In the genomic region with DNA sequence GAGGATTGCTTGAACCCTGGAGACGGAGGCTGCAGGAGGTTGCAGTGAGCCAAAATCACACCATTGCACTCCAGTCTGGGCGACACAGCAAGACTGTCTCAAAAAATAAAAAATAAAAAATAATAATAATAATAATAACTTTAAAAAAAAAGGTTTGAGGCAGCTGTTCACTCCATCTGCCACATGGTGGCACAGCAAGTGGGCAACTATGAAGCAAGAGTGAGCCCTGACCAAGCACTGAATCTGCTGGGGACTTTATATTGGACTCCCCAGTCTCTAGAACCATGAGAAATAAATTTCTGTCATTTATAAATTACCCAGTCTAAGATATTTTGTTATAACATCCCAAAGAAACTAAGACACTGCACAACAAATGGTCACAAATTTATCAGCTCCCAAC, we compare ENCODE assay signal across 11 cellular contexts. TPM values are rescaled to one million over a fixed set of nuclear protein-coding genes. Genes with fewer than 3 reads are reported as not detected.
A peak's percentile ranks its signal among the peaks of the same experiment; 100 is the strongest.
DNase-seq lines count a peak whose midpoint lies in the region; ATAC-seq and TF ChIP-seq lines count a peak whose summit lies in the region.
"Had no signal": no experiment of that assay in that cellular context is flagged by ENCODE, and none has a peak within 500 bp of the region (broad histone marks: within the 10 kb centered on the region; RNA-seq: fewer than 3 reads in every experiment).

No MANE protein-coding gene starts in this region.

- no peaks in the 10 kb centered on the region for H3K4me1 ChIP-seq in heart left ventricle
- H3K4me1 ChIP-seq in transverse colon, result no peaks in the 10 kb centered on the region
- H3K4me1 ChIP-seq in MM.1S (ENCODE audit: low read length), result no peaks in the 10 kb centered on the region
- H3K4me1 ChIP-seq: gastroesophageal sphincter had no signal

- TF ChIP-seq POLR2A in heart left ventricle (IDR thresholded peaks at IDR 0.05) (no peak), transverse colon (IDR thresholded peaks at IDR 0.05) (no peak)

- no peak for TF ChIP-seq EP300 in transverse colon (IDR thresholded peaks at IDR 0.05; ENCODE audit: low read depth)

- H3K36me3 ChIP-seq in heart left ventricle (peaks cover 0 to 8% (median 0%) of the 10 kb centered on the region in 9 donors), transverse colon (no peaks in the 10 kb centered on the region), MM.1S (replicated peaks; ENCODE audit: insufficient read depth, low read length) (no peaks in the 10 kb centered on the region)

- H3K27ac ChIP-seq in heart left ventricle (no peak overlapping the region), transverse colon (no peak overlapping the region), MM.1S (ENCODE audit: low read length) (no peak overlapping the region)
- H3K27ac ChIP-seq: gastroesophageal sphincter had no signal

- no peak overlapping the region for H3K9ac ChIP-seq in MM.1S (ENCODE audit: low read length)

- H3K9me3 ChIP-seq in heart left ventricle (no peaks in the 10 kb centered on the region), transverse colon (no peaks in the 10 kb centered on the region), MM.1S (replicated peaks; ENCODE audit: insufficient read depth, low read length) (no peaks in the 10 kb centered on the region)
- H3K9me3 ChIP-seq: gastroesophageal sphincter had no signal

- intact Hi-C loops in heart left ventricle (cut with DNase I), result no loop called here
- intact Hi-C loops in Right ventricle myocardium inferior (cut with DNase I), result no loop called here
- intact Hi-C loops in transverse colon (cut with DNase I; ENCODE audit: low total_unique reads), result no loop called here

- peak in 9 of 12 donors; percentile 15 to 45 (median 22) for TF ChIP-seq CTCF in heart left ventricle (IDR thresholded peaks at IDR 0.05)
- TF ChIP-seq CTCF in foreskin fibroblast (IDR thresholded peaks at IDR 0.05; ENCODE audit: low read depth, low read length), result peak; percentile 23
- TF ChIP-seq CTCF in transverse colon (IDR thresholded peaks at IDR 0.05), result peak; percentile 24 to 44 (median 34)
- TF ChIP-seq CTCF in MM.1S (IDR thresholded peaks at IDR 0.05; ENCODE audit: low read length), result no peak

- H4K20me1 ChIP-seq in MM.1S (ENCODE audit: insufficient read depth, low read length), result no peaks in the 10 kb centered on the region

- no peaks in the 10 kb centered on the region for H3F3A ChIP-seq in MM.1S (ENCODE audit: insufficient read depth, low read length)

- ATAC-seq in heart left ventricle (no peak), Right ventricle myocardium inferior (no peak), SK-N-SH treated with all-trans-retinoic acid at 6 μM for 48 hours (peak; percentile 72)
- ATAC-seq: gastroesophageal sphincter had no signal

- 45 to 96% (median 82%) methylated on average over 2 of the region's 2 CpGs for WGBS in heart left ventricle, 4 donors
- WGBS in transverse colon (ENCODE audit: low coverage in 1 of 2), 2 donors, result 38% methylated on average over 2 of the region's 2 CpGs; no CpG with 5 or more reads in 1 of the 2 donors

- no peaks in the 10 kb centered on the region for H3K27me3 ChIP-seq in heart left ventricle
- H3K27me3 ChIP-seq in transverse colon, result no peaks in the 10 kb centered on the region
- H3K27me3 ChIP-seq in MM.1S (replicated peaks; ENCODE audit: insufficient read depth, low read length), result no peaks in the 10 kb centered on the region
- H3K27me3 ChIP-seq: gastroesophageal sphincter had no signal

- no peaks in the 10 kb centered on the region for H3K79me2 ChIP-seq in MM.1S (ENCODE audit: low read length)

- no peak overlapping the region for H2AFZ ChIP-seq in MM.1S (ENCODE audit: low read length)

- H3K9me2 ChIP-seq in MM.1S (replicated peaks; ENCODE audit: insufficient read depth, low read length), result no peaks in the 10 kb centered on the region

- no peak overlapping the region for H3K4me2 ChIP-seq in MM.1S (ENCODE audit: low read depth, low read length)

- H3K4me3 ChIP-seq in heart left ventricle (no peak overlapping the region), foreskin fibroblast (ENCODE audit: low read depth in 1 of 2, low read length in 2 of 2) (no peak overlapping the region), transverse colon (no peak overlapping the region), MM.1S (ENCODE audit: low read length) (no peak overlapping the region)
- H3K4me3 ChIP-seq: gastroesophageal sphincter had no signal

- in situ Hi-C loops in transverse colon (cut with MboI; ENCODE audit: low pct_ligation_motif_present in 1 of 4, low pct_unique_long_range_greater_than_20kb in 1 of 4, low sequenced_read_pairs in 3 of 4), result no loop called here

- DNase-seq in heart left ventricle, result no peak
- no peak for DNase-seq in Right ventricle myocardium inferior (ENCODE audit: missing footprints)
- peak in 1 of 2 donors; percentile 74 for DNase-seq in foreskin fibroblast
- DNase-seq in transverse colon, result no peak
- no peak for DNase-seq in NCI-H2081 treated with DMSO at 0.1 percent for 48 hours (lab: John Stamatoyannopoulos, UW)
- DNase-seq in MM.1S, result no peak
- no peak for DNase-seq in NK-92 (lab: John Stamatoyannopoulos, UW; ENCODE audit: unreplicated experiment)
- DNase-seq: activated T-cell treated with anti-CD3 and anti-CD28 coated beads, Interleukin-2, amount 50 U/mL, for 72 hours had no signal

TF ChIP-seq in SK-N-SH treated with all-trans-retinoic acid at 6 μM for 48 hours, 23 proteins besides CTCF, POLR2A, EP300 and RAD21:
- TF ChIP-seq ZNF70 (CRISPR knock-in tag; IDR thresholded peaks at IDR 0.05) (no peak), GLIS3 (CRISPR knock-in tag; IDR thresholded peaks at IDR 0.05) (no peak), ARNTL (CRISPR knock-in tag; IDR thresholded peaks at IDR 0.05; ENCODE audit: borderline replicate concordance, low read depth) (no peak), SNAI2 (CRISPR knock-in tag; IDR thresholded peaks at IDR 0.05) (no peak), TCF4 (CRISPR knock-in tag; IDR thresholded peaks at IDR 0.05; ENCODE audit: borderline replicate concordance) (no peak), TOX (CRISPR knock-in tag; IDR thresholded peaks at IDR 0.05; ENCODE audit: borderline replicate concordance) (no peak), ZFP3 (CRISPR knock-in tag; IDR thresholded peaks at IDR 0.05) (no peak)
- TF ChIP-seq, protein P1, sequence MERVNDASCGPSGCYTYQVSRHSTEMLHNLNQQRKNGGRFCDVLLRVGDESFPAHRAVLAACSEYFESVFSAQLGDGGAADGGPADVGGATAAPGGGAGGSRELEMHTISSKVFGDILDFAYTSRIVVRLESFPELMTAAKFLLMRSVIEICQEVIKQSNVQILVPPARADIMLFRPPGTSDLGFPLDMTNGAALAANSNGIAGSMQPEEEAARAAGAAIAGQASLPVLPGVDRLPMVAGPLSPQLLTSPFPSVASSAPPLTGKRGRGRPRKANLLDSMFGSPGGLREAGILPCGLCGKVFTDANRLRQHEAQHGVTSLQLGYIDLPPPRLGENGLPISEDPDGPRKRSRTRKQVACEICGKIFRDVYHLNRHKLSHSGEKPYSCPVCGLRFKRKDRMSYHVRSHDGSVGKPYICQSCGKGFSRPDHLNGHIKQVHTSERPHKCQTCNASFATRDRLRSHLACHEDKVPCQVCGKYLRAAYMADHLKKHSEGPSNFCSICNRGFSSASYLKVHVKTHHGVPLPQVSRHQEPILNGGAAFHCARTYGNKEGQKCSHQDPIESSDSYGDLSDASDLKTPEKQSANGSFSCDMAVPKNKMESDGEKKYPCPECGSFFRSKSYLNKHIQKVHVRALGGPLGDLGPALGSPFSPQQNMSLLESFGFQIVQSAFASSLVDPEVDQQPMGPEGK (CRISPR knock-in tag; IDR thresholded peaks at IDR 0.05; ENCODE audit: borderline replicate concordance), result no peak
- TF ChIP-seq, protein P2, sequence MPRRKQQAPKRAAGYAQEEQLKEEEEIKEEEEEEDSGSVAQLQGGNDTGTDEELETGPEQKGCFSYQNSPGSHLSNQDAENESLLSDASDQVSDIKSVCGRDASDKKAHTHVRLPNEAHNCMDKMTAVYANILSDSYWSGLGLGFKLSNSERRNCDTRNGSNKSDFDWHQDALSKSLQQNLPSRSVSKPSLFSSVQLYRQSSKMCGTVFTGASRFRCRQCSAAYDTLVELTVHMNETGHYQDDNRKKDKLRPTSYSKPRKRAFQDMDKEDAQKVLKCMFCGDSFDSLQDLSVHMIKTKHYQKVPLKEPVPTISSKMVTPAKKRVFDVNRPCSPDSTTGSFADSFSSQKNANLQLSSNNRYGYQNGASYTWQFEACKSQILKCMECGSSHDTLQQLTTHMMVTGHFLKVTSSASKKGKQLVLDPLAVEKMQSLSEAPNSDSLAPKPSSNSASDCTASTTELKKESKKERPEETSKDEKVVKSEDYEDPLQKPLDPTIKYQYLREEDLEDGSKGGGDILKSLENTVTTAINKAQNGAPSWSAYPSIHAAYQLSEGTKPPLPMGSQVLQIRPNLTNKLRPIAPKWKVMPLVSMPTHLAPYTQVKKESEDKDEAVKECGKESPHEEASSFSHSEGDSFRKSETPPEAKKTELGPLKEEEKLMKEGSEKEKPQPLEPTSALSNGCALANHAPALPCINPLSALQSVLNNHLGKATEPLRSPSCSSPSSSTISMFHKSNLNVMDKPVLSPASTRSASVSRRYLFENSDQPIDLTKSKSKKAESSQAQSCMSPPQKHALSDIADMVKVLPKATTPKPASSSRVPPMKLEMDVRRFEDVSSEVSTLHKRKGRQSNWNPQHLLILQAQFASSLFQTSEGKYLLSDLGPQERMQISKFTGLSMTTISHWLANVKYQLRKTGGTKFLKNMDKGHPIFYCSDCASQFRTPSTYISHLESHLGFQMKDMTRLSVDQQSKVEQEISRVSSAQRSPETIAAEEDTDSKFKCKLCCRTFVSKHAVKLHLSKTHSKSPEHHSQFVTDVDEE (CRISPR knock-in tag; IDR thresholded peaks at IDR 0.05), result no peak

RNA-seq across cellular contexts. Expression of a gene that starts 14.6 kb away (rescaled TPM):
- 100 to 1,000 TPM in 7 of 9 donors, 10 to 100 TPM in 2; 51.0 to 274 (median 223) TPM for total RNA-seq in heart left ventricle
- polyA plus RNA-seq in heart left ventricle, result 100 to 1,000 TPM; 236 to 237 TPM
- total RNA-seq in Right ventricle myocardium inferior, result 240 TPM
- 10 to 100 TPM in 3 of 4 donors, 1 to 10 TPM in 1; 9.8 to 87.5 (median 51.5) TPM for total RNA-seq in transverse colon

RNA-seq across cellular contexts. Expression of a gene that starts 14.8 kb away (rescaled TPM):
- total RNA-seq in heart left ventricle (10 to 100 TPM; 12.2 to 33.0 (median 22.7) TPM), Right ventricle myocardium inferior (20.9 TPM), transverse colon (10 to 100 TPM; 23.1 to 43.0 (median 28.8) TPM)
- polyA plus RNA-seq in heart left ventricle, result 10 to 100 TPM; 10.9 to 23.2 TPM

RNA-seq across cellular contexts. Expression of a gene that starts 55.6 kb away (rescaled TPM):
- total RNA-seq in heart left ventricle, result 1 to 10 TPM in 1 of 9 donors, under 1 TPM in 1, not detected in 7; 0.61 to 1.3 TPM
- under 1 TPM in 1 of 2 donors, not detected in 1; 0.26 TPM for polyA plus RNA-seq in heart left ventricle
- total RNA-seq in Right ventricle myocardium inferior, result not detected
- total RNA-seq in transverse colon, result 1 to 10 TPM in 2 of 4 donors, not detected in 2; 2.0 to 7.3 TPM
- total RNA-seq: HT1080 had no signal
